20 cellular contexts compared by ENCODE assay signal in genomic region chr4:62871057-62871456, GRCh38.
DNase-seq lines count a peak whose midpoint lies in the region; ATAC-seq, FAIRE-seq and TF ChIP-seq lines count a peak whose summit lies in the region.
"Had no signal": no experiment of that assay in that cellular context is flagged by ENCODE, and none has a peak within 500 bp of the region (broad histone marks: within the 10 kb centered on the region; RNA-seq: fewer than 3 reads in every experiment).

No MANE protein-coding gene starts in this region.

- no peak overlapping the region for H3K9ac ChIP-seq in astrocyte (ENCODE audit: low read length)

- TF ChIP-seq POLR2A in sigmoid colon (IDR thresholded peaks at IDR 0.05) = no peak

- H3K4me1 Mint-ChIP-seq in astrocyte (ENCODE audit: low read depth, unreplicated experiment) = peaks cover 2% of the 10 kb centered on the region
- no peaks in the 10 kb centered on the region for H3K4me1 Mint-ChIP-seq in activated CD4-positive, alpha-beta T cell treated with anti-CD3 and anti-CD28 coated beads for 36 hours
- no peaks in the 10 kb centered on the region for H3K4me1 Mint-ChIP-seq in naive thymus-derived CD8-positive, alpha-beta T cell

- H3K27me3 Mint-ChIP-seq in astrocyte (ENCODE audit: low read depth, unreplicated experiment) = no peaks in the 10 kb centered on the region
- H3K27me3 Mint-ChIP-seq in activated CD4-positive, alpha-beta T cell treated with anti-CD3 and anti-CD28 coated beads for 36 hours = no peaks in the 10 kb centered on the region
- no peaks in the 10 kb centered on the region for H3K27me3 Mint-ChIP-seq in naive thymus-derived CD8-positive, alpha-beta T cell

- DNase-seq in COR-L47 (lab: John Stamatoyannopoulos, UW) = peak; percentile 43
- DNase-seq in DMS53 treated with DMSO at 0.1 percent for 48 hours (lab: John Stamatoyannopoulos, UW; ENCODE audit: unreplicated experiment) = peak; percentile 45
- DNase-seq in NCI-H1105 (lab: John Stamatoyannopoulos, UW) = peak; percentile 0
- peak; percentile 14 for DNase-seq in astrocyte (ENCODE audit: low read depth)
- DNase-seq in activated CD4-positive, alpha-beta T cell treated with anti-CD3 and anti-CD28 coated beads for 36 hours = no peak
- no peak for DNase-seq in activated CD4-positive, alpha-beta T cell treated with anti-CD3 and anti-CD28 coated beads for 1 hour
- DNase-seq in sigmoid colon = no peak
- DNase-seq in naive thymus-derived CD8-positive, alpha-beta T cell = no peak
- DNase-seq: ACHN, C1 segment of cervical spinal cord, DMS 273 treated with DMSO at 0.1 percent for 48 hours, GF-D8, H7, Kasumi-1, NCI-H1930, NCI-H524, RPMI8226, SHP77 treated with DMSO at 0.1 percent for 48 hours had no signal

- intact Hi-C loops in activated CD4-positive, alpha-beta T cell treated with anti-CD3 and anti-CD28 coated beads for 36 hours (cut with DNase I, micrococcal nuclease) = no loop called here
- intact Hi-C loops in sigmoid colon (cut with DNase I) = no loop called here

- H3K9me3 ChIP-seq in astrocyte (ENCODE audit: insufficient read depth, low read depth, low read length) (no peaks in the 10 kb centered on the region), sigmoid colon (peaks cover 0 to 6% (median 0%) of the 10 kb centered on the region in 4 donors)

- no peak for TF ChIP-seq EP300 in sigmoid colon (IDR thresholded peaks at IDR 0.05)

- no peaks in the 10 kb centered on the region for H3K36me3 ChIP-seq in astrocyte (ENCODE audit: insufficient read depth, low read length)
- H3K36me3 ChIP-seq in sigmoid colon = no peaks in the 10 kb centered on the region

- no peaks in the 10 kb centered on the region for H3K9me3 Mint-ChIP-seq in astrocyte (ENCODE audit: unreplicated experiment)
- H3K9me3 Mint-ChIP-seq in activated CD4-positive, alpha-beta T cell treated with anti-CD3 and anti-CD28 coated beads for 36 hours (ENCODE audit: low read depth) = peaks cover 8% of the 10 kb centered on the region
- H3K9me3 Mint-ChIP-seq in naive thymus-derived CD8-positive, alpha-beta T cell = peaks cover 0 to 23% (median 10%) of the 10 kb centered on the region in 9 donors

- H3K27me3 ChIP-seq in astrocyte (ENCODE audit: insufficient read depth, low read length) = no peaks in the 10 kb centered on the region
- H3K27me3 ChIP-seq in sigmoid colon = no peaks in the 10 kb centered on the region

- no peak overlapping the region for H3K27ac Mint-ChIP-seq in astrocyte (ENCODE audit: unreplicated experiment)
- H3K27ac Mint-ChIP-seq in activated CD4-positive, alpha-beta T cell treated with anti-CD3 and anti-CD28 coated beads for 36 hours = no peak overlapping the region
- H3K27ac Mint-ChIP-seq in naive thymus-derived CD8-positive, alpha-beta T cell = no peak overlapping the region
- H3K27ac Mint-ChIP-seq: T-helper 1 cell treated with Interleukin-12 subunit alpha and Interleukin-12 subunit beta and Interleukin-4 antibody, amounts not matched to agents 30 μg/mL and 1 μg/mL, for 36 hours had no signal

- no peaks in the 10 kb centered on the region for H3K36me3 Mint-ChIP-seq in astrocyte (ENCODE audit: low read depth, unreplicated experiment)
- no peaks in the 10 kb centered on the region for H3K36me3 Mint-ChIP-seq in activated CD4-positive, alpha-beta T cell treated with anti-CD3 and anti-CD28 coated beads for 36 hours (ENCODE audit: low read depth)
- H3K36me3 Mint-ChIP-seq in naive thymus-derived CD8-positive, alpha-beta T cell = no peaks in the 10 kb centered on the region

- no peak for ATAC-seq in activated CD4-positive, alpha-beta T cell treated with anti-CD3 and anti-CD28 coated beads for 36 hours
- no peak for ATAC-seq in naive thymus-derived CD8-positive, alpha-beta T cell

- no peaks in the 10 kb centered on the region for H3K79me2 ChIP-seq in astrocyte (ENCODE audit: insufficient read depth, low read length)

- 28 to 58% methylated on average over 2 of the region's 2 CpGs for WGBS in sigmoid colon, 2 donors

- no peak overlapping the region for H2AFZ ChIP-seq in astrocyte (ENCODE audit: low read depth, low read length)

- no peak overlapping the region for H3K4me2 ChIP-seq in astrocyte (ENCODE audit: low read length)

- H3K4me1 ChIP-seq in astrocyte (ENCODE audit: insufficient read depth, low read length) (no peaks in the 10 kb centered on the region), sigmoid colon (no peaks in the 10 kb centered on the region)

- CTCF ChIA-PET in activated CD4-positive, alpha-beta T cell treated with anti-CD3 and anti-CD28 coated beads for 36 hours (lab: Charles Lee) = no interaction called here

- H3K4me3 Mint-ChIP-seq in astrocyte (ENCODE audit: unreplicated experiment) = no peak overlapping the region
- H3K4me3 Mint-ChIP-seq in activated CD4-positive, alpha-beta T cell treated with anti-CD3 and anti-CD28 coated beads for 36 hours = no peak overlapping the region
- no peak overlapping the region for H3K4me3 Mint-ChIP-seq in naive thymus-derived CD8-positive, alpha-beta T cell
- H3K4me3 Mint-ChIP-seq: T-helper 1 cell treated with Interleukin-12 subunit alpha and Interleukin-12 subunit beta and Interleukin-4 antibody, amounts not matched to agents 30 μg/mL and 1 μg/mL, for 36 hours had no signal

- no peak overlapping the region for H3K27ac ChIP-seq in astrocyte (ENCODE audit: low read depth, low read length)
- no peak overlapping the region for H3K27ac ChIP-seq in sigmoid colon
- H3K27ac ChIP-seq: HL-60 had no signal

- FAIRE-seq in astrocyte (lab: Jason Lieb, UNC) = no peak

- H3K4me3 ChIP-seq in astrocyte (ENCODE audit: insufficient read depth, low read depth, low read length) (no peak overlapping the region), sigmoid colon (no peak overlapping the region)

- POLR2A ChIA-PET in activated CD4-positive, alpha-beta T cell treated with anti-CD3 and anti-CD28 coated beads for 36 hours (lab: Charles Lee) = no interaction called here
- POLR2A ChIA-PET in naive thymus-derived CD8-positive, alpha-beta T cell (lab: Charles Lee) = no interaction called here

- TF ChIP-seq CTCF in astrocyte (IDR thresholded peaks at IDR 0.05; ENCODE audit: insufficient read depth, low read depth, low read length) = no peak
- TF ChIP-seq CTCF in sigmoid colon (IDR thresholded peaks at IDR 0.05) = no peak

- no peaks in the 10 kb centered on the region for H4K20me1 ChIP-seq in astrocyte (ENCODE audit: insufficient read depth, low read length)

Comparison
In these comparisons a context has a peak if more than half of its experiments do, and no peak if none do; other contexts are left out.
1. DNase-seq: peak in COR-L47 (single experiment), DMS53 treated with DMSO at 0.1 percent for 48 hours (single experiment), NCI-H1105 (single experiment) and astrocyte (single experiment); none in activated CD4-positive, alpha-beta T cell treated with anti-CD3 and anti-CD28 coated beads for 36 hours (single experiment), activated CD4-positive, alpha-beta T cell treated with anti-CD3 and anti-CD28 coated beads for 1 hour (single experiment), sigmoid colon (single experiment) and naive thymus-derived CD8-positive, alpha-beta T cell (0 of 10).